Comparison of ENCODE assay signal across 32 cellular contexts in genomic region chr21:30676737-30677136, GRCh38. TPM values are rescaled to one million over a fixed set of nuclear protein-coding genes. Genes with fewer than 3 reads are reported as not detected.
"Had no signal": no experiment of that assay in that cellular context is flagged by ENCODE, and none has a peak within 500 bp of the region (broad histone marks: within the 10 kb centered on the region; RNA-seq: fewer than 3 reads in every experiment).

No MANE protein-coding gene starts in this region.

- H3K27me3 Mint-ChIP-seq: activated B cell treated with CpG ODN at 0.5 μM for 24 hours; activated CD8-positive, alpha-beta T cell treated with anti-CD3 and anti-CD28 coated beads for 36 hours; activated naive CD8-positive, alpha-beta T cell treated with anti-CD3 and anti-CD28 coated beads for 36 hours had no signal

- H3K4me1 Mint-ChIP-seq: activated B cell treated with CpG ODN at 0.5 μM for 24 hours; activated naive CD8-positive, alpha-beta T cell treated with anti-CD3 and anti-CD28 coated beads for 36 hours; activated T-helper 17 cell treated with anti-CD3 and anti-CD28 coated beads, Interleukin-2, amount 50 U/mL, for 72 hours had no signal

- FAIRE-seq: K562, RCC 7860 had no signal

- H3K9me3 Mint-ChIP-seq: activated CD8-positive, alpha-beta T cell treated with anti-CD3 and anti-CD28 coated beads for 36 hours; activated naive CD8-positive, alpha-beta T cell treated with anti-CD3 and anti-CD28 coated beads for 36 hours; activated T-cell treated with anti-CD3 and anti-CD28 coated beads, Interleukin-2, amount 50 U/mL, for 72 hours; activated T-helper 17 cell treated with anti-CD3 and anti-CD28 coated beads, Interleukin-2, amount 50 U/mL, for 72 hours had no signal

- H3K4me2 ChIP-seq: PC-9 had no signal

- ATAC-seq: activated CD8-positive, alpha-beta T cell treated with anti-CD3 and anti-CD28 coated beads for 36 hours; activated T-cell treated with anti-CD3 and anti-CD28 coated beads, Interleukin-2, amount 50 U/mL, for 72 hours; activated T-helper 17 cell treated with anti-CD3 and anti-CD28 coated beads, Interleukin-2, amount 50 U/mL, for 72 hours; K562 had no signal

- H3K4me3 ChIP-seq: K562, PC-9 had no signal

- H3K4me3 Mint-ChIP-seq: activated B cell treated with CpG ODN at 0.5 μM for 24 hours; activated CD8-positive, alpha-beta T cell treated with anti-CD3 and anti-CD28 coated beads for 36 hours; activated naive CD8-positive, alpha-beta T cell treated with anti-CD3 and anti-CD28 coated beads for 36 hours; activated T-cell treated with anti-CD3 and anti-CD28 coated beads, Interleukin-2, amount 50 U/mL, for 72 hours; activated T-helper 17 cell treated with anti-CD3 and anti-CD28 coated beads, Interleukin-2, amount 50 U/mL, for 72 hours; T-helper 1 cell treated with Interleukin-12 subunit alpha and Interleukin-12 subunit beta and Interleukin-4 antibody, amounts not matched to agents 30 μg/mL and 1 μg/mL, for 36 hours; T-helper 2 cell treated with Interferon-gamma antibody and Interleukin-4, amounts not matched to agents 5 μg/mL and 100 μg/mL, for 36 hours had no signal

- H3K27ac ChIP-seq: PC-9, VCaP had no signal

- H3K36me3 Mint-ChIP-seq: activated naive CD8-positive, alpha-beta T cell treated with anti-CD3 and anti-CD28 coated beads for 36 hours had no signal

- DNase-seq: activated B cell treated with CpG ODN at 0.5 μM for 24 hours; activated CD4-positive, alpha-beta T cell treated with anti-CD3 and anti-CD28 coated beads for 4 hours; activated CD4-positive, alpha-beta T cell treated with anti-CD3 and anti-CD28 coated beads, Interleukin-2, amount 50 U/mL, for 1 hour; activated CD4-positive, CD25-positive, alpha-beta regulatory T cell treated with anti-CD3 and anti-CD28 coated beads, Interleukin-2, amount 50 U/mL, for 72 hours; activated CD8-positive, alpha-beta T cell treated with anti-CD3 and anti-CD28 coated beads for 36 hours; activated effector memory CD4-positive, alpha-beta T cell treated with anti-CD3 and anti-CD28 coated beads, Interleukin-2, amount 50 U/mL, for 16 hours; activated naive CD4-positive, alpha-beta T cell; activated naive CD4-positive, alpha-beta T cell treated with anti-CD3 and anti-CD28 coated beads, Interleukin-2, amount 50 U/mL, for 16 hours; activated naive CD8-positive, alpha-beta T cell treated with anti-CD3 and anti-CD28 coated beads for 36 hours; activated T-cell treated with anti-CD3 and anti-CD28 coated beads, Interleukin-2, amount 50 U/mL, for 1 hour; activated T-cell treated with anti-CD3 and anti-CD28 coated beads, Interleukin-2, amount 50 U/mL, for 72 hours; amniotic stem cell; aorta; NCI-H1105; NCI-H1417 treated with DMSO at 0.1 percent for 48 hours; NCI-H187 treated with DMSO at 0.1 percent for 48 hours; NCI-H2081 treated with DMSO at 0.1 percent for 48 hours; NCI-H345; NCI-H524 treated with DMSO at 0.1 percent for 48 hours; NK-92 treated with Interleukin-12 subunit alpha and Interleukin-12 subunit beta, amount 100 ng/mL, for 24 hours; PC-9; Right ventricle myocardium superior had no signal

- H3K27ac Mint-ChIP-seq: activated B cell treated with CpG ODN at 0.5 μM for 24 hours; activated CD8-positive, alpha-beta T cell treated with anti-CD3 and anti-CD28 coated beads for 36 hours; activated naive CD8-positive, alpha-beta T cell treated with anti-CD3 and anti-CD28 coated beads for 36 hours; activated T-cell treated with anti-CD3 and anti-CD28 coated beads, Interleukin-2, amount 50 U/mL, for 72 hours; activated T-helper 17 cell treated with anti-CD3 and anti-CD28 coated beads, Interleukin-2, amount 50 U/mL, for 72 hours; T-helper 1 cell treated with Interleukin-12 subunit alpha and Interleukin-12 subunit beta and Interleukin-4 antibody, amounts not matched to agents 30 μg/mL and 1 μg/mL, for 36 hours; T-helper 2 cell treated with Interferon-gamma antibody and Interleukin-4, amounts not matched to agents 5 μg/mL and 100 μg/mL, for 36 hours had no signal

- H2AFZ ChIP-seq: PC-9 had no signal

RNA-seq across cellular contexts. Expression of gene KRTAP20-3, which starts 34.1 kb away (rescaled TPM):
- total RNA-seq: activated B cell treated with CpG ODN at 0.5 μM for 24 hours; activated CD8-positive, alpha-beta memory T cell treated with anti-CD3 and anti-CD28 coated beads for 36 hours; activated CD8-positive, alpha-beta T cell treated with anti-CD3 and anti-CD28 coated beads for 36 hours; activated naive CD8-positive, alpha-beta T cell treated with anti-CD3 and anti-CD28 coated beads for 36 hours; activated T-cell treated with anti-CD3 and anti-CD28 coated beads, Interleukin-2, amount 50 U/mL, for 72 hours; activated T-helper 17 cell treated with anti-CD3 and anti-CD28 coated beads, Interleukin-2, amount 50 U/mL, for 72 hours; aorta; cardiac septum; K562; MCF 10A; NCI-H460; PC-9; Right ventricle myocardium superior had no signal
- polyA plus RNA-seq: aorta, K562 had no signal

RNA-seq across cellular contexts. Expression of gene KRTAP20-2, which starts 41.7 kb away (rescaled TPM):
- total RNA-seq: activated B cell treated with CpG ODN at 0.5 μM for 24 hours; activated CD8-positive, alpha-beta memory T cell treated with anti-CD3 and anti-CD28 coated beads for 36 hours; activated CD8-positive, alpha-beta T cell treated with anti-CD3 and anti-CD28 coated beads for 36 hours; activated naive CD8-positive, alpha-beta T cell treated with anti-CD3 and anti-CD28 coated beads for 36 hours; activated T-cell treated with anti-CD3 and anti-CD28 coated beads, Interleukin-2, amount 50 U/mL, for 72 hours; activated T-helper 17 cell treated with anti-CD3 and anti-CD28 coated beads, Interleukin-2, amount 50 U/mL, for 72 hours; aorta; cardiac septum; K562; MCF 10A; NCI-H460; PC-9; Right ventricle myocardium superior had no signal
- polyA plus RNA-seq: aorta, K562 had no signal

RNA-seq across cellular contexts. Expression of gene KRTAP21-3, which starts 41.8 kb away (rescaled TPM):
- total RNA-seq: activated B cell treated with CpG ODN at 0.5 μM for 24 hours; activated CD8-positive, alpha-beta memory T cell treated with anti-CD3 and anti-CD28 coated beads for 36 hours; activated CD8-positive, alpha-beta T cell treated with anti-CD3 and anti-CD28 coated beads for 36 hours; activated naive CD8-positive, alpha-beta T cell treated with anti-CD3 and anti-CD28 coated beads for 36 hours; activated T-cell treated with anti-CD3 and anti-CD28 coated beads, Interleukin-2, amount 50 U/mL, for 72 hours; activated T-helper 17 cell treated with anti-CD3 and anti-CD28 coated beads, Interleukin-2, amount 50 U/mL, for 72 hours; aorta; cardiac septum; K562; MCF 10A; NCI-H460; PC-9; Right ventricle myocardium superior had no signal
- polyA plus RNA-seq: aorta, K562 had no signal

RNA-seq across cellular contexts. Expression of gene KRTAP20-4, which starts 56.3 kb away (rescaled TPM):
- total RNA-seq: activated B cell treated with CpG ODN at 0.5 μM for 24 hours; activated CD8-positive, alpha-beta memory T cell treated with anti-CD3 and anti-CD28 coated beads for 36 hours; activated CD8-positive, alpha-beta T cell treated with anti-CD3 and anti-CD28 coated beads for 36 hours; activated naive CD8-positive, alpha-beta T cell treated with anti-CD3 and anti-CD28 coated beads for 36 hours; activated T-cell treated with anti-CD3 and anti-CD28 coated beads, Interleukin-2, amount 50 U/mL, for 72 hours; activated T-helper 17 cell treated with anti-CD3 and anti-CD28 coated beads, Interleukin-2, amount 50 U/mL, for 72 hours; aorta; cardiac septum; K562; MCF 10A; NCI-H460; PC-9; Right ventricle myocardium superior had no signal
- polyA plus RNA-seq: aorta, K562 had no signal
